Comparison of ENCODE assay signal across 8 cellular contexts in genomic region chr15:31869640-31870335, GRCh38. TPM values are rescaled to one million over a fixed set of nuclear protein-coding genes. Genes with fewer than 3 reads are reported as not detected.
DNase-seq lines count a peak whose midpoint lies in the region; ATAC-seq and TF ChIP-seq lines count a peak whose summit lies in the region.

No MANE protein-coding gene starts in this region.

- H3K4me2 ChIP-seq in skeletal muscle satellite cell (ENCODE audit: low read length) = peak overlapping the region; percentile 97

- H3K4me1 Mint-ChIP-seq in activated T-helper 1 cell treated with anti-CD3 and anti-CD28 coated beads, Interleukin-12 subunit alpha, Interleukin-12 subunit beta, Interleukin-2, Interleukin-4 antibody, amounts not matched to agents 30 ng/mL and 10 ng/mL and 1 ng/mL, durations not matched to agents 14 hours and 24 hours and 36 hours (ENCODE audit: low read depth) = peaks cover 15% of the 10 kb centered on the region

- no peak for ATAC-seq in GM18520 (IDR thresholded peaks at IDR 0.05; ENCODE audit: unreplicated experiment)

- no peaks in the 10 kb centered on the region for H3K36me3 Mint-ChIP-seq in activated T-helper 1 cell treated with anti-CD3 and anti-CD28 coated beads, Interleukin-12 subunit alpha, Interleukin-12 subunit beta, Interleukin-2, Interleukin-4 antibody, amounts not matched to agents 30 ng/mL and 10 ng/mL and 1 ng/mL, durations not matched to agents 14 hours and 24 hours and 36 hours (ENCODE audit: low read depth)

- H3K27me3 Mint-ChIP-seq in activated T-helper 1 cell treated with anti-CD3 and anti-CD28 coated beads, Interleukin-12 subunit alpha, Interleukin-12 subunit beta, Interleukin-2, Interleukin-4 antibody, amounts not matched to agents 30 ng/mL and 10 ng/mL and 1 ng/mL, durations not matched to agents 14 hours and 24 hours and 36 hours (ENCODE audit: insufficient read depth) = peaks cover 43% of the 10 kb centered on the region

- no peak overlapping the region for H3K27ac ChIP-seq in iPS DF 6.9 (ENCODE audit: low read length)

- H3K4me3 Mint-ChIP-seq in activated T-helper 1 cell treated with anti-CD3 and anti-CD28 coated beads, Interleukin-12 subunit alpha, Interleukin-12 subunit beta, Interleukin-2, Interleukin-4 antibody, amounts not matched to agents 30 ng/mL and 10 ng/mL and 1 ng/mL, durations not matched to agents 14 hours and 24 hours and 36 hours = peak overlapping the region; percentile 79

- no peaks in the 10 kb centered on the region for H3K36me3 ChIP-seq in BJ (ENCODE audit: control insufficient read depth, insufficient read depth, low read length)
- H3K36me3 ChIP-seq in HAP-1 (replicated peaks) = no peaks in the 10 kb centered on the region
- no peaks in the 10 kb centered on the region; the same call in 1 of the 2 replicates for H3K36me3 ChIP-seq in iPS DF 6.9 (ENCODE audit: control insufficient read depth, insufficient read depth, low read length)
- H3K36me3 ChIP-seq in skeletal muscle satellite cell (ENCODE audit: insufficient read depth, low read length) = no peaks in the 10 kb centered on the region

- peak overlapping the region; percentile 4 for H3K27ac Mint-ChIP-seq in activated T-helper 1 cell treated with anti-CD3 and anti-CD28 coated beads, Interleukin-12 subunit alpha, Interleukin-12 subunit beta, Interleukin-2, Interleukin-4 antibody, amounts not matched to agents 30 ng/mL and 10 ng/mL and 1 ng/mL, durations not matched to agents 14 hours and 24 hours and 36 hours

- no peak overlapping the region for H3K9ac ChIP-seq in skeletal muscle satellite cell (ENCODE audit: low read depth, low read length)

- TF ChIP-seq CTCF in BJ (IDR thresholded peaks at IDR 0.05; ENCODE audit: insufficient read depth, low read depth, low read length) = no peak

- CTCF ChIA-PET in BJ (lab: Yijun Ruan, JAX) = no interaction called here

- H3K9me3 ChIP-seq in HAP-1 (no peaks in the 10 kb centered on the region), iPS DF 6.9 (ENCODE audit: control insufficient read depth, insufficient read depth, low read length) (no peaks in the 10 kb centered on the region), skeletal muscle satellite cell (replicated peaks; ENCODE audit: low read length) (no peaks in the 10 kb centered on the region)

- in situ Hi-C loops in HAP-1 (cut with MboI; ENCODE audit: low sequenced_read_pairs) = loop anchor here (10.0 kb wide), 1 partner anchor 225 kb away; no protein-coding TSS in a partner anchor

- DNase-seq in BJ (ENCODE audit: low read depth) (no peak), HAP-1 (ENCODE audit: low spot score in 2 of 2) (peak; percentile 4 to 24), iPS DF 6.9 (ENCODE audit: low read depth, low spot score) (no peak), H4 (ENCODE audit: low spot score) (no peak), NOMO-1 treated with DMSO at 0.1 percent for 48 hours (lab: John Stamatoyannopoulos, UW; ENCODE audit: unreplicated experiment) (no peak)
- DNase-seq in activated T-helper 1 cell treated with anti-CD3 and anti-CD28 coated beads, Interleukin-12 subunit alpha, Interleukin-12 subunit beta, Interleukin-2, Interleukin-4 antibody, amounts not matched to agents 30 ng/mL and 10 ng/mL and 1 ng/mL, durations not matched to agents 14 hours and 24 hours and 36 hours (ENCODE audit: low spot score) = no peak

- H3K27me3 ChIP-seq in BJ (ENCODE audit: control insufficient read depth, insufficient read depth, low read length) (peaks cover 6% of the 10 kb centered on the region), HAP-1 (ENCODE audit: low read depth) (peaks cover 3% of the 10 kb centered on the region; the same call in 1 of the 2 replicates), iPS DF 6.9 (ENCODE audit: control insufficient read depth, insufficient read depth, low read length) (peaks cover 5% of the 10 kb centered on the region; the same call in 1 of the 2 replicates), skeletal muscle satellite cell (ENCODE audit: control insufficient read depth, insufficient read depth, low read length) (peaks cover 5% of the 10 kb centered on the region)

- POLR2A ChIA-PET in BJ (lab: Charles Lee) = no interaction called here

- no CpG with 5 or more reads among the region's 65 CpGs for WGBS in iPS DF 6.9 (ENCODE audit: insufficient coverage, insufficient read length)

- H3K9me3 Mint-ChIP-seq in activated T-helper 1 cell treated with anti-CD3 and anti-CD28 coated beads, Interleukin-12 subunit alpha, Interleukin-12 subunit beta, Interleukin-2, Interleukin-4 antibody, amounts not matched to agents 30 ng/mL and 10 ng/mL and 1 ng/mL, durations not matched to agents 14 hours and 24 hours and 36 hours = no peaks in the 10 kb centered on the region

- H3K4me1 ChIP-seq in HAP-1 (peaks cover 6% of the 10 kb centered on the region), iPS DF 6.9 (ENCODE audit: control insufficient read depth, insufficient read depth, low read length) (peaks cover 2% of the 10 kb centered on the region; the same call in 1 of the 2 replicates), skeletal muscle satellite cell (ENCODE audit: control insufficient read depth, insufficient read depth, low read length) (peaks cover 4% of the 10 kb centered on the region)

- intact Hi-C loops in activated T-helper 1 cell treated with anti-CD3 and anti-CD28 coated beads, Interleukin-12 subunit alpha, Interleukin-12 subunit beta, Interleukin-2, Interleukin-4 antibody, amounts not matched to agents 30 ng/mL and 10 ng/mL and 1 ng/mL, durations not matched to agents 14 hours and 24 hours and 36 hours (cut with micrococcal nuclease) = loop anchor here (5.0 kb wide), 2 partner anchors 222 to 432 kb away; no protein-coding TSS in a partner anchor

- H3K4me3 ChIP-seq in BJ (ENCODE audit: low read depth, low read length) (peak overlapping the region; percentile 56), HAP-1 (peak overlapping the region; percentile 25), iPS DF 6.9 (ENCODE audit: low read length) (peak overlapping the region; percentile 81; the same call in 1 of the 2 replicates), skeletal muscle satellite cell (ENCODE audit: low read length) (peak overlapping the region; percentile 86)

RNA-seq across cellular contexts. Expression of gene OTUD7A, which starts 0.7 kb away (rescaled TPM):
- polyA plus RNA-seq in BJ (2011; rRNA removed) = 0.02 and 0.36 TPM in 2 replicates
- under 0.01 and 0.15 TPM in 2 replicates for polyA minus RNA-seq in BJ (2011; rRNA and poly(A)+ RNA removed)
- total RNA-seq in activated T-helper 1 cell treated with anti-CD3 and anti-CD28 coated beads, Interleukin-12 subunit alpha, Interleukin-12 subunit beta, Interleukin-2, Interleukin-4 antibody, amounts not matched to agents 30 ng/mL and 10 ng/mL and 1 ng/mL, durations not matched to agents 14 hours and 24 hours and 36 hours = 2.9 and 3.0 TPM in 2 replicates
- total RNA-seq in skeletal muscle satellite cell (2012; rRNA removed) = 0.22 and 1.8 TPM in 2 replicates
- 0.16 TPM in 1 of 2 replicates, not detected in the other for total RNA-seq in H4 (2014; rRNA removed; shearing (Covaris generic))

Comparison
In these comparisons a context has a peak if more than half of its experiments do, and no peak if none do; other contexts are left out.
1. DNase-seq: peak in HAP-1 (2 of 2); none in BJ (single experiment), activated T-helper 1 cell treated with anti-CD3 and anti-CD28 coated beads, Interleukin-12 subunit alpha, Interleukin-12 subunit beta, Interleukin-2, Interleukin-4 antibody, amounts not matched to agents 30 ng/mL and 10 ng/mL and 1 ng/mL, durations not matched to agents 14 hours and 24 hours and 36 hours (single experiment), iPS DF 6.9 (single experiment), H4 (single experiment) and NOMO-1 treated with DMSO at 0.1 percent for 48 hours (single experiment).
2. H3K4me3 ChIP-seq: peak in every context shown above with its lines; median percentile 86 in skeletal muscle satellite cell; 81 in iPS DF 6.9; 56 in BJ; 25 in HAP-1.